ENCODE assay signal across 8 cellular contexts in the genomic region with DNA sequence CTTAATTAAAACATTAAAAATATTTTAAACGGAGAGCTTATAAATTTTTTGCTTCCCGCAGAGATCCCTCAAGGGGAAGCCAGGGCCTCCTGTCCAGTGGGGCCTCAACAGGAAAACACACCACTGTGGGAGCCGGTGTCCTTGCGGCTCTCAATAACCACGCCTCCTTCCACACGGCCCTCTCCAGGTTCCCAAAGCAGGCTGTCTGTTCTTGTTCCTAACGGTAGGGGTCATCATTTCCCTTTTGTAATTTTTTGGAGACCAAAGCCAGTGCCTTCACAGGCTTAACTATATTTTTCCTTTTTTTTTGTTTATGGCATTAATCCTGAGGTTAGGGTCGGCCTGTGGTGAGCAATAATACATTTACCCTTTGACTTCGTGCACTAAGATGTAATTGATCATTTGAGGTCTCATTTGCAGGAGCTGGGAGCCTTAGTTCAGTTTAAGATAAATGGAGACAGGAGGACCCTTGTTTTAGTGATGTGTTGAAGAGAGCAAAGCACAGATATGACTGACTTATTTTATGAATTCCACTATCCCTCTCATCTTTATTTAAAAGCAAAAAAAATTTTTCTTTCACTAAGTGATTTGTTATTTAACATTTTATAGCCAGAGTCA.
A peak's percentile ranks its signal among the peaks of the same experiment; 100 is the strongest.
DNase-seq lines count a peak whose midpoint lies in the region; ATAC-seq and TF ChIP-seq lines count a peak whose summit lies in the region.

No MANE protein-coding gene starts in this region.

- H3K9me2 ChIP-seq in HCT116 (ENCODE audit: insufficient read depth) = no peaks in the 10 kb centered on the region

- H3K4me3 Mint-ChIP-seq in chondrocyte (ENCODE audit: unreplicated experiment) = no peak overlapping the region

- no peak overlapping the region for H3K4me2 ChIP-seq in HCT116 (ENCODE audit: low read length)

- H3K27ac ChIP-seq in HCT116 (ENCODE audit: low read depth, low read length) (no peak overlapping the region), left lung (no peak overlapping the region)

- RAD21 ChIA-PET in HCT116 (lab: Charles Lee; ENCODE audit: low non-redundant PET in 1 of 2, low total read pairs in 2 of 2, uncharacterized antibody in 2 of 2, unreplicated experiment in 2 of 2) = interaction anchor here in 1 of 2 experiments (1.2 kb wide), 1 partner anchor 665 kb away, joined by 3 read pairs; no protein-coding TSS in a partner anchor

- H3K27me3 Mint-ChIP-seq in chondrocyte (ENCODE audit: low read depth) = peaks cover 48% of the 10 kb centered on the region

- H3K4me1 Mint-ChIP-seq in chondrocyte (ENCODE audit: low read depth) = no peaks in the 10 kb centered on the region

- no peaks in the 10 kb centered on the region for H3K36me3 ChIP-seq in HCT116 (ENCODE audit: control insufficient read depth in 1 of 2, insufficient read depth in 2 of 2, low read length in 2 of 2)
- no peaks in the 10 kb centered on the region for H3K36me3 ChIP-seq in left lung

- no peaks in the 10 kb centered on the region for H4K20me1 ChIP-seq in HCT116 (ENCODE audit: insufficient read depth)

- H3K79me2 ChIP-seq in HCT116 (ENCODE audit: insufficient read depth, low read length) = no peaks in the 10 kb centered on the region

- no peak overlapping the region for H2AFZ ChIP-seq in HCT116 (ENCODE audit: low read depth, low read length, poor library complexity, severe bottlenecking)

- H3K9me3 Mint-ChIP-seq in chondrocyte (ENCODE audit: low read depth) = no peaks in the 10 kb centered on the region

- intact Hi-C loops in HCT116 (cut with micrococcal nuclease) = loop anchor here (1.0 to 5.0 kb wide), 3 partner anchors 310 to 663 kb away; no protein-coding TSS in a partner anchor
- intact Hi-C loops in left lung (cut with DNase I) = loop anchor here in 1 of 2 donors (5.0 kb wide), 1 partner anchor 665 kb away; no protein-coding TSS in a partner anchor

- TF ChIP-seq RAD21 in HCT116 (IDR thresholded peaks at IDR 0.05; ENCODE audit: low read depth) = peak; percentile 81

- TF ChIP-seq CTCF in HCT116 (IDR thresholded peaks at IDR 0.05 in 2 of 3, conservative IDR thresholded peaks at IDR 0.05 in 1 of 3; ENCODE audit: borderline replicate concordance in 1 of 3, insufficient read depth in 1 of 3, low read depth in 2 of 3, low read length in 2 of 3) (peak; percentile 59 to 75 (median 65); a peak in 5 of 6 replicates), chondrocyte (IDR thresholded peaks at IDR 0.05) (peak; percentile 87), left lung (IDR thresholded peaks at IDR 0.05) (peak; percentile 66 to 78)

- ATAC-seq in HCT116 (peak; percentile 100), left lung (peak; percentile 97)
- peak; percentile 75 for ATAC-seq in stimulated activated naive CD8-positive, alpha-beta T cell treated with anti-CD3 and anti-CD28 coated beads, Interleukin-15, Interleukin-2, amounts not matched to agents 100 U/mL and 50 U/mL, for 24 hours

- CTCF ChIA-PET in HCT116 (lab: Charles Lee) = interaction anchor here (1.1 to 1.5 kb wide), 2 partner anchors 662 to 666 kb away, joined by 11 to 12 read pairs; no protein-coding TSS in a partner anchor

- no peak overlapping the region for H3K27ac Mint-ChIP-seq in chondrocyte (ENCODE audit: unreplicated experiment)

- H3K36me3 Mint-ChIP-seq in chondrocyte (ENCODE audit: low read depth) = no peaks in the 10 kb centered on the region

- no peak overlapping the region for H3K9ac ChIP-seq in HCT116 (ENCODE audit: low read length)

- H3K27me3 ChIP-seq in HCT116 (ENCODE audit: insufficient read depth, low read length) (peaks cover 16% of the 10 kb centered on the region), left lung (no peaks in the 10 kb centered on the region)

- no peak for TF ChIP-seq POLR2A in HCT116 (IDR thresholded peaks at IDR 0.05; ENCODE audit: borderline replicate concordance, extremely low read depth, insufficient read depth, insufficient read length)

- H3K9me3 ChIP-seq in HCT116 (ENCODE audit: control insufficient read depth in 1 of 2, insufficient read depth in 1 of 2, low read depth in 1 of 2, low read length in 2 of 2) (no peaks in the 10 kb centered on the region), left lung (no peaks in the 10 kb centered on the region)

- no peak overlapping the region for H3K4me3 ChIP-seq in HCT116 (replicated peaks in 1 of 2; ENCODE audit: low read depth in 1 of 2, low read length in 2 of 2)
- no peak overlapping the region for H3K4me3 ChIP-seq in left lung

- POLR2A ChIA-PET in HCT116 (lab: Charles Lee) = no interaction called here

- no TSS peak for BruUV-seq in HCT116 (replicated peaks; lab: Mats Ljungman, UMichigan)

- H3K4me1 ChIP-seq in HCT116 (ENCODE audit: control insufficient read depth in 1 of 2, insufficient read depth in 2 of 2, low read length in 2 of 2) (no peaks in the 10 kb centered on the region), left lung (no peaks in the 10 kb centered on the region)

- peak; percentile 64 for DNase-seq in activated effector memory CD4-positive, alpha-beta T cell treated with anti-CD3 and anti-CD28 coated beads, Interleukin-2, amount 50 U/mL, for 16 hours
- DNase-seq in activated effector memory CD4-positive, alpha-beta T cell treated with Interleukin-2 at 50 U/mL for 16 hours = no peak
- peak; percentile 60 for DNase-seq in HCT116 (ENCODE audit: low read depth, low spot score)
- DNase-seq in NAMALWA (ENCODE audit: low spot score) = peak; percentile 84
- DNase-seq in SIG-M5 (lab: John Stamatoyannopoulos, UW) = peak; percentile 9
- DNase-seq in chondrocyte (ENCODE audit: low spot score) = no peak
- DNase-seq in left lung = peak in 1 of 2 donors; percentile 35
- peak; percentile 40 for DNase-seq in stimulated activated naive CD8-positive, alpha-beta T cell treated with anti-CD3 and anti-CD28 coated beads, Interleukin-15, Interleukin-2, amounts not matched to agents 100 U/mL and 50 U/mL, for 24 hours

TF ChIP-seq in HCT116, 20 proteins besides CTCF, POLR2A, EP300 and RAD21:
- TF ChIP-seq, protein P1, sequence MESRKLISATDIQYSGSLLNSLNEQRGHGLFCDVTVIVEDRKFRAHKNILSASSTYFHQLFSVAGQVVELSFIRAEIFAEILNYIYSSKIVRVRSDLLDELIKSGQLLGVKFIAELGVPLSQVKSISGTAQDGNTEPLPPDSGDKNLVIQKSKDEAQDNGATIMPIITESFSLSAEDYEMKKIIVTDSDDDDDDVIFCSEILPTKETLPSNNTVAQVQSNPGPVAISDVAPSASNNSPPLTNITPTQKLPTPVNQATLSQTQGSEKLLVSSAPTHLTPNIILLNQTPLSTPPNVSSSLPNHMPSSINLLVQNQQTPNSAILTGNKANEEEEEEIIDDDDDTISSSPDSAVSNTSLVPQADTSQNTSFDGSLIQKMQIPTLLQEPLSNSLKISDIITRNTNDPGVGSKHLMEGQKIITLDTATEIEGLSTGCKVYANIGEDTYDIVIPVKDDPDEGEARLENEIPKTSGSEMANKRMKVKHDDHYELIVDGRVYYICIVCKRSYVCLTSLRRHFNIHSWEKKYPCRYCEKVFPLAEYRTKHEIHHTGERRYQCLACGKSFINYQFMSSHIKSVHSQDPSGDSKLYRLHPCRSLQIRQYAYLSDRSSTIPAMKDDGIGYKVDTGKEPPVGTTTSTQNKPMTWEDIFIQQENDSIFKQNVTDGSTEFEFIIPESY (IDR thresholded peaks at IDR 0.05; ENCODE audit: extremely low read depth, insufficient replicate concordance, low read length) = no peak
- TF ChIP-seq SP1 (IDR thresholded peaks at IDR 0.05; ENCODE audit: low read depth) = no peak
- TF ChIP-seq ZNF274 (IDR thresholded peaks at IDR 0.05; ENCODE audit: low read depth, low read length) = no peak
- TF ChIP-seq EZH2 (IDR thresholded peaks at IDR 0.05) = no peak
- no peak for TF ChIP-seq CBX3 (IDR thresholded peaks at IDR 0.05; ENCODE audit: low read depth)

Comparison
In these comparisons a context has a peak if more than half of its experiments do, and no peak if none do; other contexts are left out.
1. DNase-seq: peak in activated effector memory CD4-positive, alpha-beta T cell treated with anti-CD3 and anti-CD28 coated beads, Interleukin-2, amount 50 U/mL, for 16 hours (single experiment), HCT116 (single experiment), NAMALWA (single experiment), SIG-M5 (single experiment) and stimulated activated naive CD8-positive, alpha-beta T cell treated with anti-CD3 and anti-CD28 coated beads, Interleukin-15, Interleukin-2, amounts not matched to agents 100 U/mL and 50 U/mL, for 24 hours (single experiment); none in activated effector memory CD4-positive, alpha-beta T cell treated with Interleukin-2 at 50 U/mL for 16 hours (single experiment) and chondrocyte (single experiment).
2. Peak in every context shown above with its lines, with median percentiles within 50 percentile points of each other: ATAC-seq and CTCF ChIP-seq.